Comparison of ENCODE assay signal across 8 cellular contexts in the genomic region with DNA sequence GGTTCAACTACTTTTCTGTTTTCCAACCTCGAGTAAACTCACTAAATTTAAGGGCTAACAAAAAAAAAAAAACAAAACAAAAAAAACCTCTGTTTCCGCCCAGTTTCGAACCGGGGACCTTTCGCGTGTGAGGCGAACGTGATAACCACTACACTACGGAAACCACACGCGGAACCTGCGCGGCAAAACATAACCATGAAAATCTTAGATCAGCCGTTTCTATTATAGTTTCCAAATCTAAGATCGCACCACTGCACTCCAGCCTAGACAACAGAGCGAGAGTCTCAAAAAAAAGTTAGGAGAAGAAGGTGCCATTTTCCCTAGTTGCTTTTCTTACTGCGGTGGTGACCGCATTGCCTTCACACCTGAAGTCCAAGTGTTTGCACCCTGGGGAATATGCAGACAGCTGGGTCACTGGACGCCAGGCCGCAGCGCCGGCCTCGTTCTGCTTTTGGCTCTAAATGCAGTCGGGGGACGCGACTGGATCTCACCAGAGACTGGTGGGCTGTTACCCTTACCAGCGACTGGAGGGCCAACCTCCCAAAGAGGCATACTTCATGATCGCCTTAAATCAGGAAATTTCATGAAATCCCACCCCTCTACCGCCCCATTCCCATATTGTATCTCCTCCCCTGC.
DNase-seq lines count a peak whose midpoint lies in the region; ATAC-seq and TF ChIP-seq lines count a peak whose summit lies in the region.
"Not testable (repeated sequence)": the region's sequence is repeated elsewhere in the genome, so short reads cannot be mapped to it uniquely, and the experiment has no call there.

No MANE protein-coding gene starts in this region.

- H4K20me1 ChIP-seq in MM.1S (ENCODE audit: insufficient read depth, low read length), result not testable (repeated sequence)

- not testable (repeated sequence) for TF ChIP-seq CTCF in MM.1S (IDR thresholded peaks at IDR 0.05; ENCODE audit: low read length); colonic mucosa (IDR thresholded peaks at IDR 0.05)

- POLR2A ChIA-PET in CD4-positive, alpha-beta memory T cell (lab: Charles Lee; ENCODE audit: partially characterized antibody), result not testable (repeated sequence)

- H3K9me2 ChIP-seq in MM.1S (replicated peaks; ENCODE audit: insufficient read depth, low read length), result not testable (repeated sequence)

- not testable (repeated sequence) for H3K4me3 ChIP-seq in CD4-positive, alpha-beta memory T cell (ENCODE audit: low read length in 2 of 2)
- peak overlapping the region; percentile 60 for H3K4me3 ChIP-seq in MM.1S (ENCODE audit: low read length)
- H3K4me3 ChIP-seq in colonic mucosa, result peak overlapping the region; percentile 9
- H3K4me3 ChIP-seq in right cardiac atrium (ENCODE audit: low read length), result peak overlapping the region; percentile 9

- not testable (repeated sequence) for H3K4me1 Mint-ChIP-seq in CD4-positive, alpha-beta memory T cell; natural killer cell treated with Interleukin-12 subunit alpha and Interleukin-12 subunit beta and Interleukin-15 and Interleukin-18, amount 100 ng/mL, for 72 hours (ENCODE audit: low read depth in 2 of 2); stimulated activated memory B cell treated with anti-CD40 and anti-IgM and Interleukin-4, amounts not matched to agents 10 μg/mL and 1 μg/mL and 100 μg/mL, for 72 hours

- H3K4me3 Mint-ChIP-seq in CD4-positive, alpha-beta memory T cell, result peak overlapping the region; percentile 61 to 86 (median 79)
- peak overlapping the region; percentile 57 for H3K4me3 Mint-ChIP-seq in natural killer cell treated with Interleukin-12 subunit alpha and Interleukin-12 subunit beta and Interleukin-15 and Interleukin-18, amount 100 ng/mL, for 72 hours
- peak overlapping the region; percentile 45 for H3K4me3 Mint-ChIP-seq in stimulated activated memory B cell treated with anti-CD40 and anti-IgM and Interleukin-4, amounts not matched to agents 10 μg/mL and 1 μg/mL and 100 μg/mL, for 72 hours

- peak overlapping the region; percentile 78 for H2AFZ ChIP-seq in MM.1S (ENCODE audit: low read length)

- CTCF ChIA-PET in CD4-positive, alpha-beta memory T cell (lab: Charles Lee; ENCODE audit: partially characterized antibody), result not testable (repeated sequence)

- DNase-seq in CD4-positive, alpha-beta memory T cell, result peak; percentile 16 to 50 (median 23)
- DNase-seq in H4 (ENCODE audit: low spot score) (peak; percentile 19), MM.1S (peak; percentile 49), colonic mucosa (peak; percentile 27), right cardiac atrium (peak; percentile 3 to 49 (median 22))
- peak; percentile 8 for DNase-seq in activated CD8-positive, alpha-beta memory T cell treated with anti-CD3 and anti-CD28 coated beads, Interleukin-2, amount 50 U/mL, for 4 hours
- peak; percentile 25 for DNase-seq in natural killer cell treated with Interleukin-12 subunit alpha and Interleukin-12 subunit beta and Interleukin-15 and Interleukin-18, amount 100 ng/mL, for 72 hours (ENCODE audit: low spot score)

- not testable (repeated sequence) for H3K27me3 Mint-ChIP-seq in CD4-positive, alpha-beta memory T cell; natural killer cell treated with Interleukin-12 subunit alpha and Interleukin-12 subunit beta and Interleukin-15 and Interleukin-18, amount 100 ng/mL, for 72 hours; stimulated activated memory B cell treated with anti-CD40 and anti-IgM and Interleukin-4, amounts not matched to agents 10 μg/mL and 1 μg/mL and 100 μg/mL, for 72 hours

- intact Hi-C loops in CD4-positive, alpha-beta memory T cell (cut with micrococcal nuclease); colonic mucosa (cut with DNase I); right cardiac atrium (cut with DNase I): not testable (repeated sequence)

- H3K9ac ChIP-seq in MM.1S (ENCODE audit: low read length) (peak overlapping the region; percentile 27; the same call in 1 of the 2 replicates), colonic mucosa (ENCODE audit: low read depth in 2 of 2, low read length in 2 of 2) (peak overlapping the region in 1 of 2 donors; percentile 34)

- peak overlapping the region; percentile 74; the same call in 1 of the 2 replicates for H3K4me2 ChIP-seq in MM.1S (ENCODE audit: low read depth, low read length)

- H3K4me1 ChIP-seq in CD4-positive, alpha-beta memory T cell (ENCODE audit: insufficient read depth, low read length); MM.1S (ENCODE audit: low read length); colonic mucosa; right cardiac atrium (ENCODE audit: control insufficient read depth, insufficient read depth, low read length): not testable (repeated sequence)

- not testable (repeated sequence) for H3K36me3 Mint-ChIP-seq in CD4-positive, alpha-beta memory T cell; natural killer cell treated with Interleukin-12 subunit alpha and Interleukin-12 subunit beta and Interleukin-15 and Interleukin-18, amount 100 ng/mL, for 72 hours; stimulated activated memory B cell treated with anti-CD40 and anti-IgM and Interleukin-4, amounts not matched to agents 10 μg/mL and 1 μg/mL and 100 μg/mL, for 72 hours

- H3K27me3 ChIP-seq in CD4-positive, alpha-beta memory T cell (ENCODE audit: insufficient read depth, low read length); MM.1S (replicated peaks; ENCODE audit: insufficient read depth, low read length); colonic mucosa; right cardiac atrium (ENCODE audit: control insufficient read depth, insufficient read depth): not testable (repeated sequence)

- H3K27ac Mint-ChIP-seq in CD4-positive, alpha-beta memory T cell, result peak overlapping the region in 4 of 7 donors; percentile 31 to 88 (median 76)
- not testable (repeated sequence) for H3K27ac Mint-ChIP-seq in natural killer cell treated with Interleukin-12 subunit alpha and Interleukin-12 subunit beta and Interleukin-15 and Interleukin-18, amount 100 ng/mL, for 72 hours; stimulated activated memory B cell treated with anti-CD40 and anti-IgM and Interleukin-4, amounts not matched to agents 10 μg/mL and 1 μg/mL and 100 μg/mL, for 72 hours

- peak; percentile 63 to 75 for ATAC-seq in right cardiac atrium
- not testable (repeated sequence) for ATAC-seq in natural killer cell treated with Interleukin-12 subunit alpha and Interleukin-12 subunit beta and Interleukin-15 and Interleukin-18, amount 100 ng/mL, for 72 hours; stimulated activated memory B cell treated with anti-CD40 and anti-IgM and Interleukin-4, amounts not matched to agents 10 μg/mL and 1 μg/mL and 100 μg/mL, for 72 hours

- not testable (repeated sequence) for H3K9me3 ChIP-seq in CD4-positive, alpha-beta memory T cell (ENCODE audit: control insufficient read depth in 1 of 2, low read length in 2 of 2); MM.1S (replicated peaks; ENCODE audit: insufficient read depth, low read length); colonic mucosa; right cardiac atrium (ENCODE audit: control insufficient read depth, low read length)

- H3K36me3 ChIP-seq in CD4-positive, alpha-beta memory T cell (ENCODE audit: insufficient read depth, low read length); MM.1S (replicated peaks; ENCODE audit: insufficient read depth, low read length); colonic mucosa: not testable (repeated sequence)

- WGBS in right cardiac atrium, result 2% methylated on average over 29 of the region's 29 CpGs

- not testable (repeated sequence) for H3F3A ChIP-seq in MM.1S (ENCODE audit: insufficient read depth, low read length)

- not testable (repeated sequence) for H3K79me2 ChIP-seq in MM.1S (ENCODE audit: low read length)

- not testable (repeated sequence) for H3K27ac ChIP-seq in CD4-positive, alpha-beta memory T cell (ENCODE audit: low read depth, low read length); MM.1S (ENCODE audit: low read length); colonic mucosa; right cardiac atrium (ENCODE audit: low read length)

- not testable (repeated sequence) for H3K9me3 Mint-ChIP-seq in CD4-positive, alpha-beta memory T cell; natural killer cell treated with Interleukin-12 subunit alpha and Interleukin-12 subunit beta and Interleukin-15 and Interleukin-18, amount 100 ng/mL, for 72 hours; stimulated activated memory B cell treated with anti-CD40 and anti-IgM and Interleukin-4, amounts not matched to agents 10 μg/mL and 1 μg/mL and 100 μg/mL, for 72 hours
